In the genomic region with DNA sequence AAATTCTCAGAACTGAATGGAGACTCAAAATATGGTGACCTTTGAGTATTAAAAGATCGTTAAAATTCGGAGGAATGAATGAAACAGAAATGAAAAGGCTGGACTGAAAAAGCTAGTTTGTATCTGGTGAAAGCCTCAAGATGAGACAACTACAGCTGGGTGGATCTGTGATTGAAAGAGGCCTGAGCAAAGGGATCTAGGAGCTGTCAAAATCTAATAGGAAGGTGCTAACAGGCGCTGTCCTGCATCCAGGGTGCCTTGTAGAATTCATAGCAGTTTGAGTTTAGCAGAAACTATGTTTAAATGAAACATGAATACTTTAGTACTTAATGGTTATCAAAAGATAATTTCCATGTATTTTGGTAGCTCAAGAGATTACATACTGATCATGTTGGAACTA, we compare ENCODE assay signal across 1 cellular context.
TF ChIP-seq lines count a peak whose summit lies in the region.

No MANE protein-coding gene starts in this region.

TF ChIP-seq in GM23338, 12 proteins besides CTCF, POLR2A, EP300 and RAD21 (continued from another document):
- TF ChIP-seq, protein P1, sequence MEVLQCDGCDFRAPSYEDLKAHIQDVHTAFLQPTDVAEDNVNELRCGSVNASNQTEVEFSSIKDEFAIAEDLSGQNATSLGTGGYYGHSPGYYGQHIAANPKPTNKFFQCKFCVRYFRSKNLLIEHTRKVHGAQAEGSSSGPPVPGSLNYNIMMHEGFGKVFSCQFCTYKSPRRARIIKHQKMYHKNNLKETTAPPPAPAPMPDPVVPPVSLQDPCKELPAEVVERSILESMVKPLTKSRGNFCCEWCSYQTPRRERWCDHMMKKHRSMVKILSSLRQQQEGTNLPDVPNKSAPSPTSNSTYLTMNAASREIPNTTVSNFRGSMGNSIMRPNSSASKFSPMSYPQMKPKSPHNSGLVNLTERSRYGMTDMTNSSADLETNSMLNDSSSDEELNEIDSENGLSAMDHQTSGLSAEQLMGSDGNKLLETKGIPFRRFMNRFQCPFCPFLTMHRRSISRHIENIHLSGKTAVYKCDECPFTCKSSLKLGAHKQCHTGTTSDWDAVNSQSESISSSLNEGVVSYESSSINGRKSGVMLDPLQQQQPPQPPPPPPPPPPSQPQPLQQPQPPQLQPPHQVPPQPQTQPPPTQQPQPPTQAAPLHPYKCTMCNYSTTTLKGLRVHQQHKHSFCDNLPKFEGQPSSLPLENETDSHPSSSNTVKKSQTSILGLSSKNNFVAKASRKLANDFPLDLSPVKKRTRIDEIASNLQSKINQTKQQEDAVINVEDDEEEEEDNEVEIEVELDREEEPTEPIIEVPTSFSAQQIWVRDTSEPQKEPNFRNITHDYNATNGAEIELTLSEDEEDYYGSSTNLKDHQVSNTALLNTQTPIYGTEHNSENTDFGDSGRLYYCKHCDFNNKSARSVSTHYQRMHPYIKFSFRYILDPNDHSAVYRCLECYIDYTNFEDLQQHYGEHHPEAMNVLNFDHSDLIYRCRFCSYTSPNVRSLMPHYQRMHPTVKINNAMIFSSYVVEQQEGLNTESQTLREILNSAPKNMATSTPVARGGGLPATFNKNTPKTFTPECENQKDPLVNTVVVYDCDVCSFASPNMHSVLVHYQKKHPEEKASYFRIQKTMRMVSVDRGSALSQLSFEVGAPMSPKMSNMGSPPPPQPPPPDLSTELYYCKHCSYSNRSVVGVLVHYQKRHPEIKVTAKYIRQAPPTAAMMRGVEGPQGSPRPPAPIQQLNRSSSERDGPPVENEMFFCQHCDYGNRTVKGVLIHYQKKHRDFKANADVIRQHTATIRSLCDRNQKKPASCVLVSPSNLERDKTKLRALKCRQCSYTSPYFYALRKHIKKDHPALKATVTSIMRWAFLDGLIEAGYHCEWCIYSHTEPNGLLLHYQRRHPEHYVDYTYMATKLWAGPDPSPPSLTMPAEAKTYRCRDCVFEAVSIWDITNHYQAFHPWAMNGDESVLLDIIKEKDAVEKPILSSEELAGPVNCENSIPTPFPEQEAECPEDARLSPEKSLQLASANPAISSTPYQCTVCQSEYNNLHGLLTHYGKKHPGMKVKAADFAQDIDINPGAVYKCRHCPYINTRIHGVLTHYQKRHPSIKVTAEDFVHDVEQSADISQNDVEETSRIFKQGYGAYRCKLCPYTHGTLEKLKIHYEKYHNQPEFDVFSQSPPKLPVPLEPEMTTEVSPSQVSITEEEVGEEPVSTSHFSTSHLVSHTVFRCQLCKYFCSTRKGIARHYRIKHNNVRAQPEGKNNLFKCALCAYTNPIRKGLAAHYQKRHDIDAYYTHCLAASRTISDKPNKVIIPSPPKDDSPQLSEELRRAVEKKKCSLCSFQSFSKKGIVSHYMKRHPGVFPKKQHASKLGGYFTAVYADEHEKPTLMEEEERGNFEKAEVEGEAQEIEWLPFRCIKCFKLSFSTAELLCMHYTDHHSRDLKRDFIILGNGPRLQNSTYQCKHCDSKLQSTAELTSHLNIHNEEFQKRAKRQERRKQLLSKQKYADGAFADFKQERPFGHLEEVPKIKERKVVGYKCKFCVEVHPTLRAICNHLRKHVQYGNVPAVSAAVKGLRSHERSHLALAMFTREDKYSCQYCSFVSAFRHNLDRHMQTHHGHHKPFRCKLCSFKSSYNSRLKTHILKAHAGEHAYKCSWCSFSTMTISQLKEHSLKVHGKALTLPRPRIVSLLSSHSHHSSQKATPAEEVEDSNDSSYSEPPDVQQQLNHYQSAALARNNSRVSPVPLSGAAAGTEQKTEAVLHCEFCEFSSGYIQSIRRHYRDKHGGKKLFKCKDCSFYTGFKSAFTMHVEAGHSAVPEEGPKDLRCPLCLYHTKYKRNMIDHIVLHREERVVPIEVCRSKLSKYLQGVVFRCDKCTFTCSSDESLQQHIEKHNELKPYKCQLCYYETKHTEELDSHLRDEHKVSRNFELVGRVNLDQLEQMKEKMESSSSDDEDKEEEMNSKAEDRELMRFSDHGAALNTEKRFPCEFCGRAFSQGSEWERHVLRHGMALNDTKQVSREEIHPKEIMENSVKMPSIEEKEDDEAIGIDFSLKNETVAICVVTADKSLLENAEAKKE (CRISPR knock-in tag; IDR thresholded peaks at IDR 0.05): no peak
- TF ChIP-seq ZNF331 (CRISPR knock-in tag; IDR thresholded peaks at IDR 0.05; ENCODE audit: low read depth) (no peak), EZH2 (IDR thresholded peaks at IDR 0.05; ENCODE audit: low read depth, unreplicated experiment) (no peak), CREB1 (CRISPR knock-in tag; IDR thresholded peaks at IDR 0.05; ENCODE audit: low read depth) (no peak), JUNB (IDR thresholded peaks at IDR 0.05; ENCODE audit: unreplicated experiment) (no peak), STAT1 (IDR thresholded peaks at IDR 0.05; ENCODE audit: unreplicated experiment) (no peak), NANOG (IDR thresholded peaks at IDR 0.05; ENCODE audit: borderline replicate concordance) (no peak), REST (IDR thresholded peaks at IDR 0.05; ENCODE audit: unreplicated experiment) (no peak), ZNF114 (CRISPR knock-in tag; IDR thresholded peaks at IDR 0.05) (no peak), EZH2phosphoT487 (IDR thresholded peaks at IDR 0.05; ENCODE audit: unreplicated experiment) (no peak)
- TF ChIP-seq, protein P2, sequence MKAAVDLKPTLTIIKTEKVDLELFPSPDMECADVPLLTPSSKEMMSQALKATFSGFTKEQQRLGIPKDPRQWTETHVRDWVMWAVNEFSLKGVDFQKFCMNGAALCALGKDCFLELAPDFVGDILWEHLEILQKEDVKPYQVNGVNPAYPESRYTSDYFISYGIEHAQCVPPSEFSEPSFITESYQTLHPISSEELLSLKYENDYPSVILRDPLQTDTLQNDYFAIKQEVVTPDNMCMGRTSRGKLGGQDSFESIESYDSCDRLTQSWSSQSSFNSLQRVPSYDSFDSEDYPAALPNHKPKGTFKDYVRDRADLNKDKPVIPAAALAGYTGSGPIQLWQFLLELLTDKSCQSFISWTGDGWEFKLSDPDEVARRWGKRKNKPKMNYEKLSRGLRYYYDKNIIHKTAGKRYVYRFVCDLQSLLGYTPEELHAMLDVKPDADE (IDR thresholded peaks at IDR 0.05): no peak
